Comparison of ENCODE assay signal across 8 cellular contexts in the genomic region with DNA sequence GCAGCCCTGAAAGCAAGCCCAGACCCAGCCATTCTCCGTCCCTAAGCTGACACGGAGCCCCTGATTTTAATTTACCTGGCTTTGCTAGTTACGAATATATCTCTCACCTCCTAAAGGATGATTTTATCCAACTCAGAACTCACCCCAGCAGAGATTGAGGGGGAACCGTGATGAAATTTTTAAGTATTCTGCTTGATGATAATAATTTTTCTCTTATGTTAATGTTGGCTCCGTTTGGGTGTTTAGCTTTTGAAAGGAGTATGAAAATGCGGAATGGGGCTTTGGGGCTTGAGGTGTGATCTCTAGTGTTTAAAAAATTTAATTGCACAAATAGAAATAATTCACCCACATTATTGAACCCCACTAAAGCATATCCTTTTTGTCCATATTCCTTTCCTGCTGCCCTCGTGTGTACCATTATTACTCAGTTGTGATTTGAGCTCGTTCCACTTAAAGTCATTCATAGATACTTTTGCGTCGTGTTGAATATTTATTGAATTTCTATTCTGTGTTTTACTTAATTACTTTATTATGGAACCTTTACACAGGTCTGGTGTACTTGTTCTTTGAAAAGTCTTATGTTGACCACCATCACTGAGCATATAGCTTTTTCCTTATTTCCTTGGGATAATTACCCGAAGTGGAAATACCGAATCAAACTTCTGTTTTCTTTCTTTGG. TPM values are rescaled to one million over a fixed set of nuclear protein-coding genes. Genes with fewer than 3 reads are reported as not detected.
DNase-seq lines count a peak whose midpoint lies in the region; ATAC-seq and TF ChIP-seq lines count a peak whose summit lies in the region.

No MANE protein-coding gene starts in this region.

- H3K9me3 ChIP-seq in CD4-positive, CD25-positive, alpha-beta regulatory T cell (ENCODE audit: control insufficient read depth in 2 of 2, low read length in 2 of 2): no peaks in the 10 kb centered on the region
- no peaks in the 10 kb centered on the region for H3K9me3 ChIP-seq in MG63
- no peaks in the 10 kb centered on the region for H3K9me3 ChIP-seq in ectodermal cell (ENCODE audit: control insufficient read depth, low read length)
- no peaks in the 10 kb centered on the region for H3K9me3 ChIP-seq in neural cell (ENCODE audit: low read length)

- no peaks in the 10 kb centered on the region for H3K27me3 Mint-ChIP-seq in CD4-positive, CD25-positive, alpha-beta regulatory T cell

- H3K4me2 ChIP-seq in neural cell (ENCODE audit: low read length): peak overlapping the region; percentile 82

- H3K9me3 Mint-ChIP-seq in CD4-positive, CD25-positive, alpha-beta regulatory T cell: no peaks in the 10 kb centered on the region

- WGBS in ectodermal cell, 2 experiments: 18 to 19% methylated on average over 8 to 9 of the region's 12 CpGs

- H3K4me1 ChIP-seq in CD4-positive, CD25-positive, alpha-beta regulatory T cell (ENCODE audit: control insufficient read depth, insufficient read depth, low read length, poor library complexity, severe bottlenecking): peaks cover 40% of the 10 kb centered on the region
- peaks cover 8% of the 10 kb centered on the region for H3K4me1 ChIP-seq in ectodermal cell (ENCODE audit: control insufficient read depth, insufficient read depth, low read length)

- no peaks in the 10 kb centered on the region for H3K36me3 ChIP-seq in CD4-positive, CD25-positive, alpha-beta regulatory T cell (ENCODE audit: control insufficient read depth, insufficient read depth, low read length)
- H3K36me3 ChIP-seq in MG63 (no peaks in the 10 kb centered on the region), ectodermal cell (ENCODE audit: control insufficient read depth, insufficient read depth, low read length) (no peaks in the 10 kb centered on the region), neural cell (ENCODE audit: insufficient read depth, low read length) (no peaks in the 10 kb centered on the region)

- H3K4me3 Mint-ChIP-seq in CD4-positive, CD25-positive, alpha-beta regulatory T cell: peak overlapping the region; percentile 91 to 100 (median 96)

- peaks cover 5% of the 10 kb centered on the region for H3F3A ChIP-seq in neural cell (ENCODE audit: insufficient read depth, low read length, poor library complexity, severe bottlenecking)

- ATAC-seq in CD4-positive, CD25-positive, alpha-beta regulatory T cell (ENCODE audit: low read depth in 2 of 2): no peak
- no peak for ATAC-seq in HG03342 (IDR thresholded peaks at IDR 0.05; ENCODE audit: unreplicated experiment)

- H3K4me1 Mint-ChIP-seq in CD4-positive, CD25-positive, alpha-beta regulatory T cell: peaks cover 28 to 69% (median 39%) of the 10 kb centered on the region in 4 donors

- TF ChIP-seq CTCF in neural cell (IDR thresholded peaks at IDR 0.05; ENCODE audit: poor library complexity, severe bottlenecking): no peak

- H3K79me2 ChIP-seq in neural cell (replicated peaks; ENCODE audit: insufficient read depth, low read length): peaks cover 45% of the 10 kb centered on the region

- no peaks in the 10 kb centered on the region for H4K20me1 ChIP-seq in neural cell (ENCODE audit: insufficient read depth)

- H3K27me3 ChIP-seq in CD4-positive, CD25-positive, alpha-beta regulatory T cell (ENCODE audit: control insufficient read depth, insufficient read depth, low read length): no peaks in the 10 kb centered on the region
- no peaks in the 10 kb centered on the region for H3K27me3 ChIP-seq in MG63
- H3K27me3 ChIP-seq in ectodermal cell (ENCODE audit: control insufficient read depth, insufficient read depth, low read length, poor library complexity, severe bottlenecking): no peaks in the 10 kb centered on the region
- H3K27me3 ChIP-seq in neural cell (ENCODE audit: insufficient read depth, low read depth, low read length): no peaks in the 10 kb centered on the region

- TF ChIP-seq RAD21 in neural cell (conservative IDR thresholded peaks at IDR 0.05): no peak

- H3K9ac ChIP-seq in neural cell (ENCODE audit: low read length): peak overlapping the region; percentile 94

- peak overlapping the region; percentile 74 to 90 (median 90) for H3K27ac Mint-ChIP-seq in CD4-positive, CD25-positive, alpha-beta regulatory T cell

- TF ChIP-seq EP300 in neural cell (conservative IDR thresholded peaks at IDR 0.05; ENCODE audit: poor library complexity, severe bottlenecking): no peak

- peak overlapping the region; percentile 74 for H2AFZ ChIP-seq in neural cell (ENCODE audit: low read depth, low read length)

- peaks cover 4% of the 10 kb centered on the region for H3K36me3 Mint-ChIP-seq in CD4-positive, CD25-positive, alpha-beta regulatory T cell

- no peak for DNase-seq in CD4-positive, CD25-positive, alpha-beta regulatory T cell
- no peak for DNase-seq in MG63
- DNase-seq in CD1c-positive myeloid dendritic cell (ENCODE audit: extremely low spot score): no peak
- no peak for DNase-seq in stimulated activated naive CD4-positive, alpha-beta T cell treated with Interleukin-2 at 50 U/mL for 16 hours (lab: John Stamatoyannopoulos, UW)
- DNase-seq in activated CD8-positive, alpha-beta memory T cell treated with anti-CD3 and anti-CD28 coated beads, Interleukin-2, amount 50 U/mL, for 4 hours: no peak

- peak overlapping the region; percentile 93 for H3K4me3 ChIP-seq in CD4-positive, CD25-positive, alpha-beta regulatory T cell (ENCODE audit: low read depth, low read length)
- H3K4me3 ChIP-seq in MG63: peak overlapping the region; percentile 61
- peak overlapping the region; percentile 77 for H3K4me3 ChIP-seq in ectodermal cell (ENCODE audit: insufficient read depth, low read depth, low read length)
- H3K4me3 ChIP-seq in neural cell (ENCODE audit: low read length): peak overlapping the region; percentile 73

- H3K27ac ChIP-seq in CD4-positive, CD25-positive, alpha-beta regulatory T cell (ENCODE audit: insufficient read depth, low read length, poor library complexity, severe bottlenecking): peak overlapping the region; percentile 76
- peak overlapping the region; percentile 93 for H3K27ac ChIP-seq in ectodermal cell (ENCODE audit: insufficient read depth, low read depth, low read length, poor library complexity, severe bottlenecking)
- H3K27ac ChIP-seq in neural cell (ENCODE audit: low read length): peak overlapping the region; percentile 90

- no peaks in the 10 kb centered on the region for H3K9me2 ChIP-seq in neural cell (ENCODE audit: insufficient read depth, low read length)

TF ChIP-seq in neural cell, 6 proteins besides CTCF, POLR2A, EP300 and RAD21:
- TF ChIP-seq TAF1 (IDR thresholded peaks at IDR 0.05; ENCODE audit: low read depth) (no peak), EZH2 (IDR thresholded peaks at IDR 0.05; ENCODE audit: borderline replicate concordance, insufficient read depth, low read length, poor library complexity, severe bottlenecking) (no peak), REST (IDR thresholded peaks at IDR 0.05; ENCODE audit: borderline replicate concordance) (no peak), SMC3 (conservative IDR thresholded peaks at IDR 0.05; ENCODE audit: poor library complexity) (no peak), POLR2AphosphoS5 (IDR thresholded peaks at IDR 0.05) (no peak), MXI1 (conservative IDR thresholded peaks at IDR 0.05; ENCODE audit: poor library complexity, severe bottlenecking) (no peak)
TF ChIP-seq in neural cell: peak in this region for 0.

RNA-seq across cellular contexts. Expression of gene PRPSAP2, which starts 0.8 kb away (rescaled TPM):
- total RNA-seq in CD4-positive, CD25-positive, alpha-beta regulatory T cell: 41.5 TPM
- 10 to 100 TPM; 45.3 to 59.5 (median 47.4) TPM for polyA plus RNA-seq in CD4-positive, CD25-positive, alpha-beta regulatory T cell
- 19.0 and 24.0 TPM in 2 replicates for total RNA-seq in MG63 (2014; rRNA removed; shearing (Covaris generic); ENCODE audit: low replicate concordance)
- polyA plus RNA-seq in ectodermal cell (2013, experiment 1 of 4): 58.4 TPM
- 64.6 TPM for polyA plus RNA-seq in ectodermal cell (2013, experiment 2 of 4)
- 52.1 TPM for polyA plus RNA-seq in ectodermal cell (2013, experiment 3 of 4)
- polyA plus RNA-seq in ectodermal cell (2013, experiment 4 of 4): 59.7 TPM
- polyA plus RNA-seq in neural cell: 358 and 378 TPM in 2 replicates
- 180 and 189 TPM in 2 replicates for polyA minus RNA-seq in neural cell
